Comparison of ENCODE assay signal across 18 cellular contexts in the genomic region with DNA sequence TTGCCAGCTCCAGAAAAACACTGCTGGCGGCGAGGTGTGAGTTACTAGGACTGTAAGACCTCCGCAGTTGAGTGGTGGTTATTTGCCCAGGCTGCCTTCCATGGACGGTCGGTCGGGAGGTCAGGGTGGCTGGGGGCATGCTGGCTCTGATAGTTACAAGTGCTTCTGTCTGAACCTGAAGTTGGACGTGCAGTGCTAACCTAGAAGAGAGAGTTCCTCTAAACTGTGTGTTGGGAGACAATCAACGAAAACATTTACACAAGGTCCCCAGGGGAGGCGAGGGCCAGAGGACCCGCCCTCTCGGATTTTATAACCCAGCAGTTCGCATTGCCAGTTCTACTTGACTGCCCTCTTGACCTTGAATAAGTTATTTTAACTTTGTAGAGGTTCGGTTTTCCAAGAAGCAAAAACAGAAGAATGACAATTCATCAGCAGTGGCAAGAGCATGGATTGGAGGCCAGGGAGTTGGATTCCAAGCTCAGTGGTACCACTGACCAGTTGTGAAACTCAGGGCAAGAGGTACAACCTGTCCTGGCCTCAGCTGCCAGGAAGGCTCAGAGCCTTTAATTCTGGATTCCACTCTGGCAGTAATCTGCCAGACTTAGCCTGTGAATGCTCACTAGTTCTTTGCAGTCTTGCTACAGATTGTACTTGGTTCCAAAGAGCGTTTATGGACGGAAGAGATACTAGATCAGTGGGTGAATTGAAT. TPM values are rescaled to one million over a fixed set of nuclear protein-coding genes. Genes with fewer than 3 reads are reported as not detected.
DNase-seq lines count a peak whose midpoint lies in the region; ATAC-seq, FAIRE-seq and TF ChIP-seq lines count a peak whose summit lies in the region.
"Had no signal": no experiment of that assay in that cellular context is flagged by ENCODE, and none has a peak within 500 bp of the region (broad histone marks: within the 10 kb centered on the region; RNA-seq: fewer than 3 reads in every experiment).

No MANE protein-coding gene starts in this region.

- no peak overlapping the region for H3K4me3 Mint-ChIP-seq in osteocyte (ENCODE audit: unreplicated experiment)
- H3K4me3 Mint-ChIP-seq: activated CD8-positive, alpha-beta memory T cell treated with anti-CD3 and anti-CD28 coated beads, Interleukin-2, amount 10 ng/mL, durations not matched to agents 7 days and 5 days; stimulated activated naive B cell treated with anti-CD40 and anti-IgM and Interleukin-4, amounts not matched to agents 10 μg/mL and 1 μg/mL and 100 μg/mL, for 72 hours had no signal

- H3K4me1 ChIP-seq in right lobe of liver = peaks cover 0 to 27% (median 2%) of the 10 kb centered on the region in 4 donors
- peaks cover 12% of the 10 kb centered on the region for H3K4me1 ChIP-seq in HepG2 (ENCODE audit: insufficient read depth, low read length)
- peaks cover 3% of the 10 kb centered on the region for H3K4me1 ChIP-seq in right cardiac atrium (ENCODE audit: control insufficient read depth, insufficient read depth, low read length)
- H3K4me1 ChIP-seq: uterus had no signal

- no peak overlapping the region for H3K4me2 ChIP-seq in HepG2 (ENCODE audit: low read depth, low read length)

- H3K27ac Mint-ChIP-seq in osteocyte (ENCODE audit: unreplicated experiment) = peak overlapping the region; percentile 5
- H3K27ac Mint-ChIP-seq: activated CD8-positive, alpha-beta memory T cell treated with anti-CD3 and anti-CD28 coated beads, Interleukin-2, amount 10 ng/mL, durations not matched to agents 7 days and 5 days; stimulated activated naive B cell treated with anti-CD40 and anti-IgM and Interleukin-4, amounts not matched to agents 10 μg/mL and 1 μg/mL and 100 μg/mL, for 72 hours had no signal

- no peaks in the 10 kb centered on the region for H3K36me3 Mint-ChIP-seq in osteocyte (ENCODE audit: unreplicated experiment)
- H3K36me3 Mint-ChIP-seq: activated CD8-positive, alpha-beta memory T cell treated with anti-CD3 and anti-CD28 coated beads, Interleukin-2, amount 10 ng/mL, durations not matched to agents 7 days and 5 days; stimulated activated naive B cell treated with anti-CD40 and anti-IgM and Interleukin-4, amounts not matched to agents 10 μg/mL and 1 μg/mL and 100 μg/mL, for 72 hours had no signal

- WGBS in right lobe of liver (ENCODE audit: insufficient coverage, low coverage, low lambda C conversion rate, missing lambda C conversion rate) = 44% methylated on average over 9 of the region's 15 CpGs
- 16% methylated on average over 15 of the region's 15 CpGs for WGBS in HepG2 (ENCODE audit: low lambda C conversion rate)
- whole genome bisulfite sequencing in right cardiac atrium = 51% methylated on average over 15 of the region's 15 CpGs

- H3K9me3 Mint-ChIP-seq in osteocyte (ENCODE audit: unreplicated experiment) = no peaks in the 10 kb centered on the region
- H3K9me3 Mint-ChIP-seq: stimulated activated naive B cell treated with anti-CD40 and anti-IgM and Interleukin-4, amounts not matched to agents 10 μg/mL and 1 μg/mL and 100 μg/mL, for 72 hours had no signal

- no peak for TF ChIP-seq POLR2A in right lobe of liver (IDR thresholded peaks at IDR 0.05)
- no peak for TF ChIP-seq POLR2A in HepG2 (IDR thresholded peaks at IDR 0.05; ENCODE audit: insufficient read depth in 1 of 2, low read depth in 2 of 2, low read length in 2 of 2)

- no peak overlapping the region for H3K9ac ChIP-seq in HepG2 (ENCODE audit: insufficient read depth, low read depth, low read length)

- H2AFZ ChIP-seq in HepG2 (ENCODE audit: low read length) = no peak overlapping the region

- BruUV-seq in HepG2 (replicated peaks; lab: Mats Ljungman, UMichigan) = no TSS peak

- no peaks in the 10 kb centered on the region for H4K20me1 ChIP-seq in HepG2 (ENCODE audit: insufficient read depth, low read length)

- FAIRE-seq in HepG2 (lab: Jason Lieb, UNC) = no peak
- FAIRE-seq: astrocyte had no signal

- H3K4me3 ChIP-seq in right lobe of liver = no peak overlapping the region
- no peak overlapping the region for H3K4me3 ChIP-seq in HepG2 (replicated peaks in 1 of 3; ENCODE audit: insufficient read depth in 1 of 3, low read depth in 2 of 3, low read length in 3 of 3)
- no peak overlapping the region for H3K4me3 ChIP-seq in right cardiac atrium (ENCODE audit: low read length)

- no peak for TF ChIP-seq CTCF in right lobe of liver (IDR thresholded peaks at IDR 0.05)
- TF ChIP-seq CTCF in HepG2 (CRISPR knock-in tag; IDR thresholded peaks at IDR 0.05) = no peak
- TF ChIP-seq CTCF in osteocyte (IDR thresholded peaks at IDR 0.05) = no peak

- no peaks in the 10 kb centered on the region for H3K27me3 ChIP-seq in right lobe of liver
- peaks cover 5 to 41% of the 10 kb centered on the region in 2 experiments; a peak in 4 of 5 replicates for H3K27me3 ChIP-seq in HepG2 (ENCODE audit: control insufficient read depth in 1 of 2, insufficient read depth in 2 of 2, low read length in 2 of 2)
- no peaks in the 10 kb centered on the region for H3K27me3 ChIP-seq in right cardiac atrium (ENCODE audit: control insufficient read depth, insufficient read depth)
- H3K27me3 ChIP-seq: uterus had no signal

- peaks cover 21% of the 10 kb centered on the region for H3K27me3 Mint-ChIP-seq in osteocyte (ENCODE audit: unreplicated experiment)

- CTCF ChIA-PET in HepG2 (lab: Yijun Ruan, JAX; ENCODE audit: low intra/inter-chr PET ratio, low total read pairs) = no interaction called here

- peak in 1 of 3 donors; percentile 74 for DNase-seq in right lobe of liver
- DNase-seq in HepG2 (ENCODE audit: low spot score) = no peak
- peak in 1 of 3 donors; percentile 49 for DNase-seq in right cardiac atrium
- DNase-seq in osteocyte (ENCODE audit: extremely low spot score, unreplicated experiment) = no peak
- DNase-seq in activated T-cell treated with anti-CD3 and anti-CD28 coated beads for 4 hours = no peak
- no peak for DNase-seq in NCI-H2196 (lab: John Stamatoyannopoulos, UW; ENCODE audit: unreplicated experiment)
- no peak for DNase-seq in caudate nucleus (lab: John Stamatoyannopoulos, UW)
- DNase-seq: activated CD8-positive, alpha-beta memory T cell treated with anti-CD3 and anti-CD28 coated beads, Interleukin-2, amount 10 ng/mL, durations not matched to agents 7 days and 5 days; COR-L47; hippocampal formation; IMR-90; mammary epithelial cell; NCI-H2081 treated with DMSO at 0.1 percent for 48 hours; NCI-H774; stimulated activated naive B cell treated with anti-CD40 and anti-IgM and Interleukin-4, amounts not matched to agents 10 μg/mL and 1 μg/mL and 100 μg/mL, for 72 hours; uterus had no signal

- intact Hi-C loops in right lobe of liver (cut with DNase I) = no loop called here
- intact Hi-C loops in HepG2 (cut with micrococcal nuclease; ENCODE audit: unreplicated experiment) = no loop called here
- intact Hi-C loops in right cardiac atrium (cut with DNase I) = no loop called here

- ATAC-seq in right lobe of liver = peak; percentile 57 to 80 (median 68)
- no peak for ATAC-seq in HepG2
- ATAC-seq in right cardiac atrium = peak; percentile 30 to 38
- no peak for ATAC-seq in HG03135 (IDR thresholded peaks at IDR 0.05; ENCODE audit: unreplicated experiment)
- ATAC-seq: activated CD8-positive, alpha-beta memory T cell treated with anti-CD3 and anti-CD28 coated beads, Interleukin-2, amount 10 ng/mL, durations not matched to agents 7 days and 5 days; stimulated activated naive B cell treated with anti-CD40 and anti-IgM and Interleukin-4, amounts not matched to agents 10 μg/mL and 1 μg/mL and 100 μg/mL, for 72 hours had no signal

- H3K27ac ChIP-seq in right lobe of liver (no peak overlapping the region), HepG2 (ENCODE audit: extremely low read length, insufficient read depth, low read length) (no peak overlapping the region), right cardiac atrium (ENCODE audit: low read length) (peak overlapping the region; percentile 37), caudate nucleus (ENCODE audit: low read depth, low read length) (no peak overlapping the region)
- H3K27ac ChIP-seq: uterus had no signal

- H3K36me3 ChIP-seq in right lobe of liver = no peaks in the 10 kb centered on the region
- H3K36me3 ChIP-seq in HepG2 (replicated peaks in 1 of 2; ENCODE audit: control insufficient read depth in 1 of 2, insufficient read depth in 2 of 2, low read length in 2 of 2) = no peaks in the 10 kb centered on the region
- H3K36me3 ChIP-seq: uterus had no signal

- no peak for TF ChIP-seq RAD21 in HepG2 (CRISPR knock-in tag; IDR thresholded peaks at IDR 0.05)

- no peaks in the 10 kb centered on the region for H3K79me2 ChIP-seq in HepG2 (ENCODE audit: insufficient read depth, low read length)

- in situ Hi-C loops in HepG2 (cut with HindIII; ENCODE audit: extremely low pct_ligation_motif_present, low pct_unique_long_range_greater_than_20kb) = no loop called here

- H3K4me1 Mint-ChIP-seq in osteocyte (ENCODE audit: unreplicated experiment) = peaks cover 17% of the 10 kb centered on the region
- H3K4me1 Mint-ChIP-seq: activated CD8-positive, alpha-beta memory T cell treated with anti-CD3 and anti-CD28 coated beads, Interleukin-2, amount 10 ng/mL, durations not matched to agents 7 days and 5 days had no signal

- POLR2A ChIA-PET in HepG2 (lab: Yijun Ruan, JAX) = no interaction called here

- TF ChIP-seq EP300 in HepG2 (IDR thresholded peaks at IDR 0.05; ENCODE audit: low read depth in 2 of 2, low read length in 2 of 2) (no peak), HepG2 (CRISPR knock-in tag; IDR thresholded peaks at IDR 0.05; ENCODE audit: borderline replicate concordance) (no peak)

- H3K9me3 ChIP-seq in right lobe of liver = no peaks in the 10 kb centered on the region
- no peaks in the 10 kb centered on the region for H3K9me3 ChIP-seq in HepG2 (ENCODE audit: low read length)
- H3K9me3 ChIP-seq in right cardiac atrium (ENCODE audit: control insufficient read depth, low read length) = no peaks in the 10 kb centered on the region
- H3K9me3 ChIP-seq: uterus had no signal

RNA-seq across cellular contexts. Expression of gene PDE8B, which starts 28.7 kb away (rescaled TPM):
- total RNA-seq in right lobe of liver (1 to 10 TPM; 1.2 to 5.4 (median 2.4) TPM), HepG2 (2016; rRNA removed; fragmentation: Illumina TruSeq; extraction: Trizol) (not detected in 2 replicates), right cardiac atrium (10 to 100 TPM; 35.8 to 71.2 (median 46.5) TPM), osteocyte (2.0 and 2.5 TPM in 2 replicates)
- total RNA-seq in HepG2 (2016; cell fraction: cytosol; rRNA removed; fragmentation: Illumina TruSeq; extraction: Trizol; ENCODE audit: low read depth) = not detected in 2 replicates
- total RNA-seq in HepG2 (2016; cell fraction: insoluble cytoplasmic fraction; rRNA removed; fragmentation: Illumina TruSeq; extraction: Trizol) = not detected in 2 replicates
- total RNA-seq in HepG2 (2016; cell fraction: membrane; rRNA removed; fragmentation: Illumina TruSeq; extraction: Trizol) = 0.19 TPM in 1 of 2 replicates, not detected in the other
- total RNA-seq in HepG2 (2016; cell fraction: nucleus; rRNA removed; fragmentation: Illumina TruSeq; extraction: Trizol) = not detected in 2 replicates
- polyA plus RNA-seq in HepG2 (2011; rRNA removed) (0.07 and 0.16 TPM in 2 replicates), right cardiac atrium (15.1 TPM)
- polyA plus RNA-seq in HepG2 (2011; cell fraction: cytosol; rRNA removed) = 0.06 and 0.07 TPM in 2 replicates
- 0.17 TPM in 1 of 2 replicates, not detected in the other for polyA plus RNA-seq in HepG2 (2011; cell fraction: nucleus; rRNA removed)
- polyA plus RNA-seq in HepG2 (2012) = 0.39 and 0.45 TPM in 2 replicates
- polyA plus RNA-seq in HepG2 (2016; cell fraction: cytosol; fragmentation: Illumina TruSeq; extraction: Trizol; ENCODE audit: low read depth) = not detected in 2 replicates
- not detected in 2 replicates for polyA plus RNA-seq in HepG2 (2016; cell fraction: insoluble cytoplasmic fraction; fragmentation: Illumina TruSeq; extraction: Trizol; ENCODE audit: low read depth)
- not detected in 2 replicates for polyA plus RNA-seq in HepG2 (2016; cell fraction: membrane; fragmentation: Illumina TruSeq; extraction: Trizol; ENCODE audit: low read depth)
- not detected in 2 replicates for polyA plus RNA-seq in HepG2 (2016; cell fraction: nucleus; fragmentation: Illumina TruSeq; extraction: Trizol; ENCODE audit: insufficient read depth, low read depth)
- 36.7 TPM in 1 of 2 replicates, not detected in the other for polyA minus RNA-seq in HepG2 (2011; rRNA and poly(A)+ RNA removed; ENCODE audit: low replicate concordance)
- polyA minus RNA-seq in HepG2 (2011; cell fraction: cytosol; rRNA and poly(A)+ RNA removed) = 0.30 TPM in 1 of 2 replicates, not detected in the other
- 0.99 and 1.0 TPM in 2 replicates for polyA minus RNA-seq in HepG2 (2011; cell fraction: nucleus; rRNA and poly(A)+ RNA removed)
- total RNA-seq: mammary epithelial cell had no signal
- polyA plus RNA-seq: mammary epithelial cell had no signal

Comparison
In these comparisons a context has a peak if more than half of its experiments do, and no peak if none do; other contexts are left out.
1. ATAC-seq: peak in right lobe of liver (4 of 4) and right cardiac atrium (2 of 2); none in HepG2 (single experiment) and HG03135 (single experiment).
2. RNA of gene PDE8B, which starts 28.7 kb away (total RNA-seq): 35.8 to 71.2 TPM in right cardiac atrium; 1.2 to 5.4 TPM in right lobe of liver, 2.0 to 2.5 TPM in osteocyte and 0.19 TPM in HepG2; every median in the first group is over 4 times any median in the second.